ENCODE assay signal across 8 cellular contexts in the genomic region with DNA sequence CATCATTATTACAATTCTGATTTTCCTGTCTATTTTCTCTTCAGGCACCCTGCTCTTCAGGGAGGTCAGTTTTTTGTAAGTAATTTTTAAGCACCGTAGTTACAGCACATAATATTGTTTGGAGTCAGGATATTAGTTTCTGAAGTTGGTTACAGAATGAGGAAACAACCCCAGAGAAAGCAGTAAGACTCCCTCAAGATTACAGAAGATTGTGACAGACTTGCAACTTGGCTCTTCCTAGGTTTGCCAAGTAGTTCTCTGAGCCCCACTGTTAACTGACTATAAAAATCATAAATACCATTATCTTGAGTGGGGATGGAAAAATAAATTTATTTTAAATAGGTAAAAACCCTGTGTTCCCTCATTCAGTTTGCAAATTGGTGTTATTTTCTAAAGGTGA. TPM values are rescaled to one million over a fixed set of nuclear protein-coding genes. Genes with fewer than 3 reads are reported as not detected.
DNase-seq lines count a peak whose midpoint lies in the region; ATAC-seq and TF ChIP-seq lines count a peak whose summit lies in the region.

No MANE protein-coding gene starts in this region.

- POLR2A ChIA-PET in HEK293 (lab: Yijun Ruan, JAX), result no interaction called here

- H3K4me1 ChIP-seq in HEK293 (ENCODE audit: control insufficient read depth, insufficient read depth, low read length) (peaks cover 9% of the 10 kb centered on the region; the same call in 1 of the 2 replicates), skeletal muscle tissue (ENCODE audit: control insufficient read depth in 3 of 3, insufficient read depth in 3 of 3, low read length in 3 of 3) (peaks cover 24 to 30% (median 28%) of the 10 kb centered on the region in 3 donors)

- no peaks in the 10 kb centered on the region for H3K27me3 ChIP-seq in skeletal muscle tissue (ENCODE audit: control insufficient read depth in 3 of 3, insufficient read depth in 3 of 3, low read length in 3 of 3)

- peaks cover 4 to 39% of the 10 kb centered on the region in 2 experiments; a peak in 2 of 3 replicates for H3K36me3 ChIP-seq in HEK293 (ENCODE audit: control insufficient read depth in 2 of 2, insufficient read depth in 1 of 2, low read length in 2 of 2)
- peaks cover 0 to 2% (median 0%) of the 10 kb centered on the region in 3 donors for H3K36me3 ChIP-seq in skeletal muscle tissue (ENCODE audit: control insufficient read depth in 3 of 3, insufficient read depth in 3 of 3, low read length in 3 of 3)

- H3K9ac ChIP-seq in skeletal muscle tissue (ENCODE audit: low read depth in 1 of 3, low read length in 3 of 3), result peak overlapping the region in 2 of 3 donors; percentile 89 to 95

- peak; percentile 88 for DNase-seq in SKM-1 treated with dmso at 0.1 percent for 144 hours (lab: John Stamatoyannopoulos, UW; ENCODE audit: unreplicated experiment)
- peak; percentile 59 for DNase-seq in fibroblast of the aortic adventitia (ENCODE audit: low read depth)
- DNase-seq in SHP77 (lab: John Stamatoyannopoulos, UW), result no peak
- DNase-seq in amniotic stem cell (lab: John Stamatoyannopoulos, UW), result no peak
- DNase-seq in NCI-H187 (lab: John Stamatoyannopoulos, UW), result no peak

- TF ChIP-seq CTCF in HEK293 (tag by site-specific recombination; IDR thresholded peaks at IDR 0.05) (no peak), fibroblast of the aortic adventitia (IDR thresholded peaks at IDR 0.05; ENCODE audit: insufficient read depth, low read length) (no peak)

- H3K9me3 ChIP-seq in HEK293 (ENCODE audit: control insufficient read depth, insufficient read depth, low read depth, low read length) (no peaks in the 10 kb centered on the region), skeletal muscle tissue (ENCODE audit: control insufficient read depth in 3 of 3, low read length in 3 of 3) (no peaks in the 10 kb centered on the region)

- H3K4me3 ChIP-seq in HEK293 (ENCODE audit: low read depth, low read length) (peak overlapping the region; percentile 94), fibroblast of the aortic adventitia (ENCODE audit: low read depth, low read length) (peak overlapping the region; percentile 81), skeletal muscle tissue (ENCODE audit: low read length in 3 of 3) (peak overlapping the region; percentile 96 to 99 (median 99))

- CTCF ChIA-PET in HEK293 (lab: Yijun Ruan, JAX), result no interaction called here

- no peak for ATAC-seq in GM19023 (IDR thresholded peaks at IDR 0.05; ENCODE audit: unreplicated experiment)

- no peak overlapping the region for H3K27ac ChIP-seq in HEK293 (ENCODE audit: extremely low read depth, low read depth, low read length)
- no peak overlapping the region for H3K27ac ChIP-seq in skeletal muscle tissue (ENCODE audit: low read depth, low read length)

TF ChIP-seq in HEK293, 187 proteins besides CTCF, POLR2A, EP300 and RAD21:
- TF ChIP-seq, protein P1, sequence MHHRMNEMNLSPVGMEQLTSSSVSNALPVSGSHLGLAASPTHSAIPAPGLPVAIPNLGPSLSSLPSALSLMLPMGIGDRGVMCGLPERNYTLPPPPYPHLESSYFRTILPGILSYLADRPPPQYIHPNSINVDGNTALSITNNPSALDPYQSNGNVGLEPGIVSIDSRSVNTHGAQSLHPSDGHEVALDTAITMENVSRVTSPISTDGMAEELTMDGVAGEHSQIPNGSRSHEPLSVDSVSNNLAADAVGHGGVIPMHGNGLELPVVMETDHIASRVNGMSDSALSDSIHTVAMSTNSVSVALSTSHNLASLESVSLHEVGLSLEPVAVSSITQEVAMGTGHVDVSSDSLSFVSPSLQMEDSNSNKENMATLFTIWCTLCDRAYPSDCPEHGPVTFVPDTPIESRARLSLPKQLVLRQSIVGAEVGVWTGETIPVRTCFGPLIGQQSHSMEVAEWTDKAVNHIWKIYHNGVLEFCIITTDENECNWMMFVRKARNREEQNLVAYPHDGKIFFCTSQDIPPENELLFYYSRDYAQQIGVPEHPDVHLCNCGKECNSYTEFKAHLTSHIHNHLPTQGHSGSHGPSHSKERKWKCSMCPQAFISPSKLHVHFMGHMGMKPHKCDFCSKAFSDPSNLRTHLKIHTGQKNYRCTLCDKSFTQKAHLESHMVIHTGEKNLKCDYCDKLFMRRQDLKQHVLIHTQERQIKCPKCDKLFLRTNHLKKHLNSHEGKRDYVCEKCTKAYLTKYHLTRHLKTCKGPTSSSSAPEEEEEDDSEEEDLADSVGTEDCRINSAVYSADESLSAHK (tag by site-specific recombination; IDR thresholded peaks at IDR 0.05), result no peak
- TF ChIP-seq, protein P2, sequence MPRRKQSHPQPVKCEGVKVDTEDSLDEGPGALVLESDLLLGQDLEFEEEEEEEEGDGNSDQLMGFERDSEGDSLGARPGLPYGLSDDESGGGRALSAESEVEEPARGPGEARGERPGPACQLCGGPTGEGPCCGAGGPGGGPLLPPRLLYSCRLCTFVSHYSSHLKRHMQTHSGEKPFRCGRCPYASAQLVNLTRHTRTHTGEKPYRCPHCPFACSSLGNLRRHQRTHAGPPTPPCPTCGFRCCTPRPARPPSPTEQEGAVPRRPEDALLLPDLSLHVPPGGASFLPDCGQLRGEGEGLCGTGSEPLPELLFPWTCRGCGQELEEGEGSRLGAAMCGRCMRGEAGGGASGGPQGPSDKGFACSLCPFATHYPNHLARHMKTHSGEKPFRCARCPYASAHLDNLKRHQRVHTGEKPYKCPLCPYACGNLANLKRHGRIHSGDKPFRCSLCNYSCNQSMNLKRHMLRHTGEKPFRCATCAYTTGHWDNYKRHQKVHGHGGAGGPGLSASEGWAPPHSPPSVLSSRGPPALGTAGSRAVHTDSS (tag by site-specific recombination; IDR thresholded peaks at IDR 0.05), result no peak
- TF ChIP-seq ZNF274 (IDR thresholded peaks at IDR 0.05; ENCODE audit: low read length) (no peak), ZNF274 (tag by site-specific recombination; IDR thresholded peaks at IDR 0.05; ENCODE audit: borderline replicate concordance) (no peak), ZBTB7A (tag by site-specific recombination; IDR thresholded peaks at IDR 0.05; ENCODE audit: low read depth) (no peak), OVOL3 (tag by site-specific recombination; IDR thresholded peaks at IDR 0.05) (no peak), SALL2 (tag by site-specific recombination; IDR thresholded peaks at IDR 0.05; ENCODE audit: borderline replicate concordance) (no peak), BCL11A (tag by site-specific recombination; IDR thresholded peaks at IDR 0.05; ENCODE audit: low read depth) (no peak), ZNF610 (tag by site-specific recombination; IDR thresholded peaks at IDR 0.05; ENCODE audit: borderline replicate concordance) (no peak), ZNF132 (tag by site-specific recombination; IDR thresholded peaks at IDR 0.05; ENCODE audit: borderline replicate concordance) (no peak)
- TF ChIP-seq, protein P3, sequence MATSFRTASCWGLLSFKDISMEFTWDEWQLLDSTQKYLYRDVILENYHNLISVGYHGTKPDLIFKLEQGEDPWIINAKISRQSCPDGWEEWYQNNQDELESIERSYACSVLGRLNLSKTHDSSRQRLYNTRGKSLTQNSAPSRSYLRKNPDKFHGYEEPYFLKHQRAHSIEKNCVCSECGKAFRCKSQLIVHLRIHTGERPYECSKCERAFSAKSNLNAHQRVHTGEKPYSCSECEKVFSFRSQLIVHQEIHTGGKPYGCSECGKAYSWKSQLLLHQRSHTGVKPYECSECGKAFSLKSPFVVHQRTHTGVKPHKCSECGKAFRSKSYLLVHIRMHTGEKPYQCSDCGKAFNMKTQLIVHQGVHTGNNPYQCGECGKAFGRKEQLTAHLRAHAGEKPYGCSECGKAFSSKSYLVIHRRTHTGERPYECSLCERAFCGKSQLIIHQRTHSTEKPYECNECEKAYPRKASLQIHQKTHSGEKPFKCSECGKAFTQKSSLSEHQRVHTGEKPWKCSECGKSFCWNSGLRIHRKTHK (tag by site-specific recombination; IDR thresholded peaks at IDR 0.05), result no peak
- TF ChIP-seq, protein P4, sequence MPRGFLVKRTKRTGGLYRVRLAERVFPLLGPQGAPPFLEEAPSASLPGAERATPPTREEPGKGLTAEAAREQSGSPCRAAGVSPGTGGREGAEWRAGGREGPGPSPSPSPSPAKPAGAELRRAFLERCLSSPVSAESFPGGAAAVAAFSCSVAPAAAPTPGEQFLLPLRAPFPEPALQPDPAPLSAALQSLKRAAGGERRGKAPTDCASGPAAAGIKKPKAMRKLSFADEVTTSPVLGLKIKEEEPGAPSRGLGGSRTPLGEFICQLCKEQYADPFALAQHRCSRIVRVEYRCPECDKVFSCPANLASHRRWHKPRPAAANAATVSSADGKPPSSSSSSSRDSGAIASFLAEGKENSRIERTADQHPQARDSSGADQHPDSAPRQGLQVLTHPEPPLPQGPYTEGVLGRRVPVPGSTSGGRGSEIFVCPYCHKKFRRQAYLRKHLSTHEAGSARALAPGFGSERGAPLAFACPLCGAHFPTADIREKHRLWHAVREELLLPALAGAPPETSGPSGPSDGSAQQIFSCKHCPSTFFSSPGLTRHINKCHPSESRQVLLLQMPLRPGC (tag by site-specific recombination; IDR thresholded peaks at IDR 0.05), result no peak

RNA-seq across cellular contexts. Expression of a gene that starts 1.0 kb away (rescaled TPM):
- total RNA-seq in fibroblast of the aortic adventitia (ENCODE audit: low replicate concordance) (69.6 and 97.3 TPM in 2 replicates), skeletal muscle tissue (29.7 TPM)

Comparison
In these comparisons a context has a peak if more than half of its experiments do, and no peak if none do; other contexts are left out.
1. DNase-seq: peak in SKM-1 treated with dmso at 0.1 percent for 144 hours (single experiment) and fibroblast of the aortic adventitia (single experiment); none in SHP77 (0 of 2), amniotic stem cell (single experiment) and NCI-H187 (0 of 2).
2. Peak in every context shown above with its lines, with median percentiles within 50 percentile points of each other: H3K4me3 ChIP-seq.